In the genomic region with DNA sequence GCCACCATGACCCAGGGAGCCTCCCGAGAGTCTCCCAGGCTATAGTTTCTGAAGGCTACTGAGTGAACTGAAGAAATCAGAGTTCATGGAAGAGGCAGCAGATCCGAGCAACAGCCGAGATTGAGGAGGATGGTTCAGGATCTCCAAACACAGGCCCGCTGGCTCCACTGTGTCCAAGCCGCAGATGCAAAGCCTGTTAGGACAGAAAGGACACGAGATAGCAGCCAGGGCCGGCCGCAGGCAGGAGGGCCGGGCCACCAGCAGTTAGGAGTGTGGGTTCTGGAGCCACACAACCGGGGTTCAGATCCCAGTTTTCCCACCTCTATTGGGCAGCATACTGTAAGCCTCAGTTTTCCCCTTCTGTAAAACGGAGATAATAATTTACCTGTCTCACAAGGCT, we compare ENCODE assay signal across 1 cellular context.
TF ChIP-seq lines count a peak whose summit lies in the region.

No MANE protein-coding gene starts in this region.

TF ChIP-seq in HepG2, 621 proteins besides CTCF, POLR2A, EP300 and RAD21 (continued from another document):
- TF ChIP-seq ZBTB40 (IDR thresholded peaks at IDR 0.05), result no peak
- no peak for TF ChIP-seq ZBTB40 (CRISPR knock-in tag; IDR thresholded peaks at IDR 0.05)
- no peak for TF ChIP-seq ZFP90 (CRISPR knock-in tag; IDR thresholded peaks at IDR 0.05; ENCODE audit: borderline replicate concordance)
